14 cellular contexts compared by ENCODE assay signal in the genomic region with DNA sequence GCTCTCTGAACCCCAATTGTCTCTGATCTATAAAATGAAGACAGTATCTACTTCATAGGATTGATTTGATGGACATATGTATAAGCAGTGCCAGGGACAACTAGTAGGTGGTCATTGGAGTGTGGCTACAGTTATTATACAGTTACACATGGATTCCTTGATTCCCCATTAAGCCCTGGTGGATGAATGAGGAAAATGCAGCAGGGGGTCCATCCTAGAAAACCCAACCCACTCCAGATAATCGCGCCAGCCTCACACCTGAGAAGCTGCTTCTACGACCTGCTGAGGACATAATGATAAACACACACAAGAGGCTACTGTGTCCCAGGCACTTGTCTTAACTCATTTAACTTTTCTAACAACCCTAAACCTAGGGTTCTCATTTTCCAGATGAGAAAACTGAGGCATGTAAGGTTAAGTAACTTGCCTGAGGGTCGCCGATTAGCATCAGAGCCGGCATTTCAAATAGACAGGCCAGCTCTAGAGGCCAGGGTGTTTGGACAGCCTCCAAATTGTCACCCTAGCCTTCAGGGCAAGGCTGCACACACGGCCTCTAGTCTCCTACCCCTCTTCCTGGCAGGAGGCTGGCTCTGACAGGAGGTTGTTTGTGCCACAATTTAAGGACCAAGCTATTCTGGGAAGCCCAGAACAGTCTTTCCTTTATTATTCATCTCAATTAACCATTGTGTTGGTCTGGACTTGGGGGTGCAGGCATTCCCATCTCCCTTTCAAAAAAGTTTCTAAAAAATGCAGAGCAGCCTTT. TPM values are rescaled to one million over a fixed set of nuclear protein-coding genes. Genes with fewer than 3 reads are reported as not detected.
DNase-seq lines count a peak whose midpoint lies in the region; ATAC-seq and TF ChIP-seq lines count a peak whose summit lies in the region.
"Had no signal": no experiment of that assay in that cellular context is flagged by ENCODE, and none has a peak within 500 bp of the region (broad histone marks: within the 10 kb centered on the region; RNA-seq: fewer than 3 reads in every experiment).

No MANE protein-coding gene starts in this region.

- no peak for DNase-seq in left ventricle myocardium inferior
- no peak for DNase-seq in left ventricle myocardium superior
- no peak for DNase-seq in esophagus squamous epithelium (lab: John Stamatoyannopoulos, UW)
- no peak for DNase-seq in upper lobe of left lung
- DNase-seq in naive thymus-derived CD4-positive, alpha-beta T cell: no peak
- no peak for DNase-seq in activated CD8-positive, alpha-beta T cell treated with anti-CD3 and anti-CD28 coated beads for 36 hours
- no peak for DNase-seq in erythroblast (lab: John Stamatoyannopoulos, UW)
- DNase-seq: activated CD8-positive, alpha-beta memory T cell treated with anti-CD3 and anti-CD28 coated beads for 24 hours; DND-41; natural killer cell; stimulated activated CD4-positive, alpha-beta T cell treated with anti-CD3 and anti-CD28 coated beads, Interleukin-4, amount 100 ng/mL, for 24 hours; T-helper 17 cell had no signal

- POLR2A ChIA-PET in naive thymus-derived CD4-positive, alpha-beta T cell (lab: Charles Lee): interaction anchor here (0.9 kb wide), 1 partner anchor 32 kb away, joined by 3 read pairs; no protein-coding TSS in a partner anchor
- POLR2A ChIA-PET in activated CD8-positive, alpha-beta T cell treated with anti-CD3 and anti-CD28 coated beads for 36 hours (lab: Charles Lee): no interaction called here

- H3K27ac Mint-ChIP-seq in nephron: peak overlapping the region in 2 of 3 experiments; percentile 35 to 85
- H3K27ac Mint-ChIP-seq in naive thymus-derived CD4-positive, alpha-beta T cell: no peak overlapping the region
- H3K27ac Mint-ChIP-seq in activated CD8-positive, alpha-beta T cell treated with anti-CD3 and anti-CD28 coated beads for 36 hours: no peak overlapping the region
- H3K27ac Mint-ChIP-seq: activated naive CD4-positive, alpha-beta T cell treated with anti-CD3 and anti-CD28 coated beads, Interleukin-2, amount 50 U/mL, for 72 hours; natural killer cell had no signal

- TF ChIP-seq CTCF in left ventricle myocardium inferior (IDR thresholded peaks at IDR 0.05; ENCODE audit: borderline replicate concordance): peak; percentile 13
- peak in 1 of 6 experiments; percentile 15 for TF ChIP-seq CTCF in esophagus squamous epithelium (IDR thresholded peaks at IDR 0.05)
- TF ChIP-seq CTCF in nephron (IDR thresholded peaks at IDR 0.05; ENCODE audit: unreplicated experiment in 3 of 3): no peak
- peak in 1 of 6 experiments; percentile 9 for TF ChIP-seq CTCF in upper lobe of left lung (IDR thresholded peaks at IDR 0.05)
- no peak for TF ChIP-seq CTCF in activated CD8-positive, alpha-beta T cell treated with anti-CD3 and anti-CD28 coated beads for 36 hours (IDR thresholded peaks at IDR 0.05)

- no peak for ATAC-seq in left ventricle myocardium superior
- ATAC-seq in upper lobe of left lung (ENCODE audit: low FRiP score in 2 of 2): no peak
- no peak for ATAC-seq in naive thymus-derived CD4-positive, alpha-beta T cell
- no peak for ATAC-seq in activated CD8-positive, alpha-beta T cell treated with anti-CD3 and anti-CD28 coated beads for 36 hours
- ATAC-seq: activated naive CD4-positive, alpha-beta T cell treated with anti-CD3 and anti-CD28 coated beads, Interleukin-2, amount 50 U/mL, for 72 hours; natural killer cell; T-helper 17 cell had no signal

- H3K4me1 ChIP-seq in left ventricle myocardium inferior: peaks cover 97% of the 10 kb centered on the region
- H3K4me1 ChIP-seq in esophagus squamous epithelium: peaks cover 33 to 96% (median 45%) of the 10 kb centered on the region in 3 donors
- H3K4me1 ChIP-seq in upper lobe of left lung: peaks cover 75 to 85% (median 80%) of the 10 kb centered on the region in 4 donors
- H3K4me1 ChIP-seq in naive thymus-derived CD4-positive, alpha-beta T cell (ENCODE audit: control insufficient read depth in 2 of 2, insufficient read depth in 2 of 2, low read length in 2 of 2): peaks cover 9 to 13% of the 10 kb centered on the region in 2 donors

- H3K36me3 ChIP-seq in left ventricle myocardium inferior (peaks cover 25% of the 10 kb centered on the region), esophagus squamous epithelium (peaks cover 1 to 48% (median 3%) of the 10 kb centered on the region in 3 donors), upper lobe of left lung (peaks cover 4 to 33% (median 17%) of the 10 kb centered on the region in 4 donors)
- H3K36me3 ChIP-seq in naive thymus-derived CD4-positive, alpha-beta T cell (ENCODE audit: control insufficient read depth in 2 of 3, insufficient read depth in 3 of 3, low read length in 3 of 3): peaks cover 0 to 8% (median 0%) of the 10 kb centered on the region in 3 experiments

- intact Hi-C loops in left ventricle myocardium inferior (cut with micrococcal nuclease): no loop called here
- intact Hi-C loops in left ventricle myocardium superior (cut with micrococcal nuclease): no loop called here
- intact Hi-C loops in esophagus squamous epithelium (cut with DNase I): no loop called here
- intact Hi-C loops in naive thymus-derived CD4-positive, alpha-beta T cell (cut with micrococcal nuclease): loop anchor here (5.0 to 10.0 kb wide), 3 partner anchors 540 to 670 kb away; a partner anchor contains a TSS
- intact Hi-C loops in activated CD8-positive, alpha-beta T cell treated with anti-CD3 and anti-CD28 coated beads for 36 hours (cut with micrococcal nuclease): no loop called here

- H3K27me3 Mint-ChIP-seq in nephron (ENCODE audit: low read depth): no peaks in the 10 kb centered on the region
- peaks cover 0 to 6% (median 0%) of the 10 kb centered on the region in 5 donors for H3K27me3 Mint-ChIP-seq in naive thymus-derived CD4-positive, alpha-beta T cell
- H3K27me3 Mint-ChIP-seq in activated CD8-positive, alpha-beta T cell treated with anti-CD3 and anti-CD28 coated beads for 36 hours: peaks cover 2% of the 10 kb centered on the region
- H3K27me3 Mint-ChIP-seq: T-helper 17 cell had no signal

- CTCF ChIA-PET in naive thymus-derived CD4-positive, alpha-beta T cell (lab: Charles Lee): interaction anchor here (0.7 kb wide), 1 partner anchor 12 kb away, joined by 3 read pairs; no protein-coding TSS in a partner anchor
- CTCF ChIA-PET in activated CD8-positive, alpha-beta T cell treated with anti-CD3 and anti-CD28 coated beads for 36 hours (lab: Charles Lee): interaction anchor here (1.7 to 3.9 kb wide), 2 partner anchors 11 to 38 kb away, joined by 6 to 20 read pairs; no protein-coding TSS in a partner anchor

- peaks cover 20% of the 10 kb centered on the region for H3K36me3 Mint-ChIP-seq in nephron (ENCODE audit: low read depth)
- peaks cover 0 to 13% (median 9%) of the 10 kb centered on the region in 5 donors for H3K36me3 Mint-ChIP-seq in naive thymus-derived CD4-positive, alpha-beta T cell
- H3K36me3 Mint-ChIP-seq in activated CD8-positive, alpha-beta T cell treated with anti-CD3 and anti-CD28 coated beads for 36 hours (ENCODE audit: low read depth): peaks cover 3% of the 10 kb centered on the region
- H3K36me3 Mint-ChIP-seq: activated naive CD4-positive, alpha-beta T cell treated with anti-CD3 and anti-CD28 coated beads, Interleukin-2, amount 50 U/mL, for 72 hours; natural killer cell had no signal

- TF ChIP-seq POLR2A in esophagus squamous epithelium (IDR thresholded peaks at IDR 0.05) (no peak), upper lobe of left lung (IDR thresholded peaks at IDR 0.05) (no peak), erythroblast (IDR thresholded peaks at IDR 0.05; ENCODE audit: low read length) (no peak)

- TF ChIP-seq EP300 in upper lobe of left lung (IDR thresholded peaks at IDR 0.05): no peak

- WGBS in esophagus squamous epithelium, 2 donors: 86 to 88% methylated on average over 4 to 7 of the region's 7 CpGs
- 78 to 84% methylated on average over 7 of the region's 7 CpGs for WGBS in upper lobe of left lung, 2 donors

- H3K9me3 ChIP-seq in left ventricle myocardium inferior (replicated peaks) (no peaks in the 10 kb centered on the region), esophagus squamous epithelium (no peaks in the 10 kb centered on the region), upper lobe of left lung (no peaks in the 10 kb centered on the region)
- H3K9me3 ChIP-seq in naive thymus-derived CD4-positive, alpha-beta T cell (ENCODE audit: control insufficient read depth in 2 of 3, low read length in 3 of 3): no peaks in the 10 kb centered on the region

- H3K4me3 ChIP-seq in left ventricle myocardium inferior (no peak overlapping the region), esophagus squamous epithelium (no peak overlapping the region), upper lobe of left lung (no peak overlapping the region)
- H3K4me3 ChIP-seq in naive thymus-derived CD4-positive, alpha-beta T cell (ENCODE audit: low read length): no peak overlapping the region

- H3K4me3 Mint-ChIP-seq in nephron: no peak overlapping the region
- no peak overlapping the region for H3K4me3 Mint-ChIP-seq in naive thymus-derived CD4-positive, alpha-beta T cell
- no peak overlapping the region for H3K4me3 Mint-ChIP-seq in activated CD8-positive, alpha-beta T cell treated with anti-CD3 and anti-CD28 coated beads for 36 hours
- H3K4me3 Mint-ChIP-seq: natural killer cell, T-helper 17 cell had no signal

- H3K27me3 ChIP-seq in left ventricle myocardium inferior (ENCODE audit: low read depth) (no peaks in the 10 kb centered on the region), esophagus squamous epithelium (no peaks in the 10 kb centered on the region), upper lobe of left lung (no peaks in the 10 kb centered on the region)
- H3K27me3 ChIP-seq in naive thymus-derived CD4-positive, alpha-beta T cell (ENCODE audit: control insufficient read depth in 2 of 2, insufficient read depth in 2 of 2, low read length in 2 of 2): no peaks in the 10 kb centered on the region

- peak overlapping the region; percentile 89 for H3K27ac ChIP-seq in left ventricle myocardium inferior (replicated peaks)
- peak overlapping the region; percentile 78 to 91 (median 89) for H3K27ac ChIP-seq in esophagus squamous epithelium
- H3K27ac ChIP-seq in upper lobe of left lung: peak overlapping the region; percentile 83 to 90 (median 89)
- H3K27ac ChIP-seq in naive thymus-derived CD4-positive, alpha-beta T cell (ENCODE audit: low read depth, low read length): no peak overlapping the region

- no peaks in the 10 kb centered on the region for H3K9me3 Mint-ChIP-seq in nephron
- no peaks in the 10 kb centered on the region for H3K9me3 Mint-ChIP-seq in naive thymus-derived CD4-positive, alpha-beta T cell
- no peaks in the 10 kb centered on the region for H3K9me3 Mint-ChIP-seq in activated CD8-positive, alpha-beta T cell treated with anti-CD3 and anti-CD28 coated beads for 36 hours
- H3K9me3 Mint-ChIP-seq: activated naive CD4-positive, alpha-beta T cell treated with anti-CD3 and anti-CD28 coated beads, Interleukin-2, amount 50 U/mL, for 72 hours; natural killer cell had no signal

- H3K4me1 Mint-ChIP-seq in nephron: peaks cover 38% of the 10 kb centered on the region
- H3K4me1 Mint-ChIP-seq in naive thymus-derived CD4-positive, alpha-beta T cell: peaks cover 16 to 42% (median 20%) of the 10 kb centered on the region in 7 donors
- H3K4me1 Mint-ChIP-seq in activated CD8-positive, alpha-beta T cell treated with anti-CD3 and anti-CD28 coated beads for 36 hours (ENCODE audit: low read depth): peaks cover 11% of the 10 kb centered on the region

RNA-seq across cellular contexts. Expression of a gene that starts 3.8 kb away (rescaled TPM):
- not detected for total RNA-seq in left ventricle myocardium inferior
- not detected for total RNA-seq in left ventricle myocardium superior
- not detected for total RNA-seq in esophagus squamous epithelium
- 1 to 10 TPM in 1 of 6 donors, under 1 TPM in 1, not detected in 4; 0.77 to 1.3 TPM for total RNA-seq in upper lobe of left lung
- not detected for total RNA-seq in naive thymus-derived CD4-positive, alpha-beta T cell
- not detected for polyA plus RNA-seq in naive thymus-derived CD4-positive, alpha-beta T cell
- total RNA-seq in activated CD8-positive, alpha-beta T cell treated with anti-CD3 and anti-CD28 coated beads for 36 hours: not detected
- total RNA-seq: activated naive CD4-positive, alpha-beta T cell treated with anti-CD3 and anti-CD28 coated beads, Interleukin-2, amount 50 U/mL, for 72 hours; natural killer cell; T-helper 17 cell had no signal

RNA-seq across cellular contexts. Expression of a gene that starts 31.8 kb away (rescaled TPM):
- total RNA-seq in left ventricle myocardium inferior (789 TPM), left ventricle myocardium superior (814 TPM), esophagus squamous epithelium (100 to 1,000 TPM; 191 to 525 (median 339) TPM), upper lobe of left lung (100 to 1,000 TPM in 5 of 6 donors, 10 to 100 TPM in 1; 57.6 to 914 (median 315) TPM)
- 100 to 1,000 TPM in 1 of 5 experiments, 10 to 100 TPM in 4; 23.3 to 152 (median 62.7) TPM for total RNA-seq in naive thymus-derived CD4-positive, alpha-beta T cell
- 10 to 100 TPM; 69.6 to 70.7 TPM for polyA plus RNA-seq in naive thymus-derived CD4-positive, alpha-beta T cell
- total RNA-seq in activated CD8-positive, alpha-beta T cell treated with anti-CD3 and anti-CD28 coated beads for 36 hours: 10 to 100 TPM; 36.0 to 36.1 TPM

Comparison
In these comparisons a context has a peak if more than half of its experiments do, and no peak if none do; other contexts are left out.
1. H3K27ac Mint-ChIP-seq: peak in nephron (2 of 3); none in naive thymus-derived CD4-positive, alpha-beta T cell (0 of 9) and activated CD8-positive, alpha-beta T cell treated with anti-CD3 and anti-CD28 coated beads for 36 hours (single experiment).
2. intact Hi-C loops: an anchor here in naive thymus-derived CD4-positive, alpha-beta T cell (5.0 to 10.0 kb wide); none called in left ventricle myocardium inferior, left ventricle myocardium superior, esophagus squamous epithelium and activated CD8-positive, alpha-beta T cell treated with anti-CD3 and anti-CD28 coated beads for 36 hours.